Comparison of ENCODE assay signal across 8 cellular contexts in the genomic region with DNA sequence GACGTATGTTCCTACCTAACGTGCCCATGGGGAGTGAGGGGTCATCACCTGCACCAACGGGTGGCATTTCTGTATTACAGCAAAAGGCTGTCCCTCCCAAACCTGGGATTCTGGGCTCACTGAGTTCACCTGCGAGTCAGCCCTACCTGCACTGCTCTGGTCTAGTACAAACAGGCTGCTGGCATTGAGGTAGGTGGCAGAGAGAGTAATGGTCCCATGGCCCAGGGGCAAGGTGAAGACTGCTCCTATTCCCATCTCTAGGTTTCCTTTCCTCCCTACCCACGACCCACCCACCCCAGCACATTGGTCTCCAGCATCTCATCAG. TPM values are rescaled to one million over a fixed set of nuclear protein-coding genes. Genes with fewer than 3 reads are reported as not detected.
DNase-seq lines count a peak whose midpoint lies in the region.

No MANE protein-coding gene starts in this region.

- H3K36me3 Mint-ChIP-seq in activated CD4-positive, alpha-beta T cell treated with anti-CD3 and anti-CD28 coated beads, Interleukin-2, amount 10 ng/mL, durations not matched to agents 24 days and 14 days (ENCODE audit: low read depth), result peaks cover 9% of the 10 kb centered on the region

- H3K4me1 Mint-ChIP-seq in activated CD4-positive, alpha-beta T cell treated with anti-CD3 and anti-CD28 coated beads, Interleukin-2, amount 10 ng/mL, durations not matched to agents 24 days and 14 days, result peaks cover 28% of the 10 kb centered on the region

- peak overlapping the region; percentile 87 for H3K4me3 Mint-ChIP-seq in activated CD4-positive, alpha-beta T cell treated with anti-CD3 and anti-CD28 coated beads, Interleukin-2, amount 10 ng/mL, durations not matched to agents 24 days and 14 days

- intact Hi-C loops in activated CD4-positive, alpha-beta T cell treated with anti-CD3 and anti-CD28 coated beads, Interleukin-2, amount 10 ng/mL, durations not matched to agents 24 days and 14 days (cut with micrococcal nuclease), result loop anchor here (2.0 kb wide), 1 partner anchor 121 kb away; a partner anchor contains a TSS

- H3K27ac Mint-ChIP-seq in activated CD4-positive, alpha-beta T cell treated with anti-CD3 and anti-CD28 coated beads, Interleukin-2, amount 10 ng/mL, durations not matched to agents 24 days and 14 days, result no peak overlapping the region

- no peak for DNase-seq in activated CD4-positive, alpha-beta T cell treated with anti-CD3 and anti-CD28 coated beads, Interleukin-2, amount 10 ng/mL, durations not matched to agents 24 days and 14 days
- no peak for DNase-seq in activated CD4-positive, alpha-beta T cell treated with anti-CD3 and anti-CD28 coated beads for 4 hours
- DNase-seq in left kidney (ENCODE audit: low read depth, low spot score) (peak; percentile 48), NCI-H2196 treated with DMSO at 0.1 percent for 48 hours (lab: John Stamatoyannopoulos, UW; ENCODE audit: unreplicated experiment) (no peak), NCI-H2171 (lab: John Stamatoyannopoulos, UW) (no peak), EL (no peak)

- H3K27me3 Mint-ChIP-seq in activated CD4-positive, alpha-beta T cell treated with anti-CD3 and anti-CD28 coated beads, Interleukin-2, amount 10 ng/mL, durations not matched to agents 24 days and 14 days, result no peaks in the 10 kb centered on the region

- no peaks in the 10 kb centered on the region for H3K9me3 Mint-ChIP-seq in activated CD4-positive, alpha-beta T cell treated with anti-CD3 and anti-CD28 coated beads, Interleukin-2, amount 10 ng/mL, durations not matched to agents 24 days and 14 days

- H3K27ac ChIP-seq in angular gyrus (ENCODE audit: low read depth, low read length) (peak overlapping the region; percentile 93), temporal lobe (ENCODE audit: low read depth, low read length) (peak overlapping the region; percentile 76)

RNA-seq across cellular contexts. Expression of a gene that starts 0.4 kb away (rescaled TPM):
- 9.3 and 10.2 TPM in 2 replicates for total RNA-seq in activated CD4-positive, alpha-beta T cell treated with anti-CD3 and anti-CD28 coated beads, Interleukin-2, amount 10 ng/mL, durations not matched to agents 24 days and 14 days
- total RNA-seq in temporal lobe, result 7.1 TPM

RNA-seq across cellular contexts. Expression of a gene that starts 23.3 kb away (rescaled TPM):
- total RNA-seq in activated CD4-positive, alpha-beta T cell treated with anti-CD3 and anti-CD28 coated beads, Interleukin-2, amount 10 ng/mL, durations not matched to agents 24 days and 14 days, result 24.3 and 26.1 TPM in 2 replicates
- 6.1 TPM for total RNA-seq in temporal lobe

RNA-seq across cellular contexts. Expression of a gene that starts 23.6 kb away (rescaled TPM):
- total RNA-seq in activated CD4-positive, alpha-beta T cell treated with anti-CD3 and anti-CD28 coated beads, Interleukin-2, amount 10 ng/mL, durations not matched to agents 24 days and 14 days, result 39.0 and 40.2 TPM in 2 replicates
- 47.9 TPM for total RNA-seq in temporal lobe

RNA-seq across cellular contexts. Expression of a gene that starts 30.9 kb away (rescaled TPM):
- 108 and 110 TPM in 2 replicates for total RNA-seq in activated CD4-positive, alpha-beta T cell treated with anti-CD3 and anti-CD28 coated beads, Interleukin-2, amount 10 ng/mL, durations not matched to agents 24 days and 14 days
- total RNA-seq in temporal lobe, result 3.9 TPM

RNA-seq across cellular contexts. Expression of a gene that starts 31.7 kb away (rescaled TPM):
- total RNA-seq in activated CD4-positive, alpha-beta T cell treated with anti-CD3 and anti-CD28 coated beads, Interleukin-2, amount 10 ng/mL, durations not matched to agents 24 days and 14 days, result not detected in 2 replicates
- 0.49 TPM for total RNA-seq in temporal lobe
